9 cellular contexts compared by ENCODE assay signal in the genomic region with DNA sequence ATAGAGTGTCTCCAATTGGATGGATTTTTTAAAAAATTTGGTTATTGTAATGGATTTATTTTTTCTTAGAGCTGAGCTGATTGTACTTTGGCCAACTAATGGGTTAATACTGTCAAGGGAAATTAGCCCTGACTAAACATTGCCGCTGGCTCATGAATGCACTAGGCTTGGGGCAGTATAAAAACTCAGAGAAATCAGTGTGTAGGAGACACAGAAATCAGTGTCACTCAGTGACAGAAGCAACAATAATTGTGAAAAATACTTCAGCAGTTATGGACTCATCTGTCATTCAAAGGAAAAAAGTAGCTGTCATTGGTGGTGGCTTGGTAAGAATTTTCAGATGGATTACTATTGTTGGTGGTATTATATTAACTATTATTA. TPM values are rescaled to one million over a fixed set of nuclear protein-coding genes. Genes with fewer than 3 reads are reported as not detected.
A peak's percentile ranks its signal among the peaks of the same experiment; 100 is the strongest.
DNase-seq lines count a peak whose midpoint lies in the region; ATAC-seq and TF ChIP-seq lines count a peak whose summit lies in the region.
"Had no signal": no experiment of that assay in that cellular context is flagged by ENCODE, and none has a peak within 500 bp of the region (broad histone marks: within the 10 kb centered on the region; RNA-seq: fewer than 3 reads in every experiment).

A gene (plus strand): TSS at position 206 of the 381 bp plus-strand sequence. CDS start 67 bp downstream, at position 273.

- POLR2A ChIA-PET in activated CD8-positive, alpha-beta T cell treated with anti-CD3 and anti-CD28 coated beads, Interleukin-2, amount 10 ng/mL, durations not matched to agents 7 days and 5 days (lab: Charles Lee), result no interaction called here

- no peaks in the 10 kb centered on the region for H3K9me3 Mint-ChIP-seq in activated CD8-positive, alpha-beta T cell treated with anti-CD3 and anti-CD28 coated beads, Interleukin-2, amount 10 ng/mL, durations not matched to agents 7 days and 5 days (ENCODE audit: insufficient read depth)

- H3K4me3 ChIP-seq in suprapubic skin, result peak within 1 kb of the TSS; percentile 57

- H3K4me3 Mint-ChIP-seq in activated CD8-positive, alpha-beta T cell treated with anti-CD3 and anti-CD28 coated beads, Interleukin-2, amount 10 ng/mL, durations not matched to agents 7 days and 5 days, result peak within 1 kb of the TSS; percentile 92

- H3K9me3 ChIP-seq in suprapubic skin, result no peaks in the 10 kb centered on the region

- peaks cover 10% of the 10 kb centered on the region for H3K4me1 ChIP-seq in suprapubic skin

- H3K27ac ChIP-seq in suprapubic skin, result peak within 1 kb of the TSS; percentile 7

- TF ChIP-seq CTCF in suprapubic skin (IDR thresholded peaks at IDR 0.05), result no peak

- 3% methylated on average over 1 of the region's 1 CpG for WGBS in suprapubic skin

- H3K27ac Mint-ChIP-seq in activated CD8-positive, alpha-beta T cell treated with anti-CD3 and anti-CD28 coated beads, Interleukin-2, amount 10 ng/mL, durations not matched to agents 7 days and 5 days, result peak within 1 kb of the TSS; percentile 88

- H3K4me1 Mint-ChIP-seq in activated CD8-positive, alpha-beta T cell treated with anti-CD3 and anti-CD28 coated beads, Interleukin-2, amount 10 ng/mL, durations not matched to agents 7 days and 5 days (ENCODE audit: low read depth), result peaks cover 11% of the 10 kb centered on the region

- H3K36me3 Mint-ChIP-seq in activated CD8-positive, alpha-beta T cell treated with anti-CD3 and anti-CD28 coated beads, Interleukin-2, amount 10 ng/mL, durations not matched to agents 7 days and 5 days (ENCODE audit: low read depth), result no peaks in the 10 kb centered on the region

- peaks cover 17% of the 10 kb centered on the region for H3K27me3 Mint-ChIP-seq in activated CD8-positive, alpha-beta T cell treated with anti-CD3 and anti-CD28 coated beads, Interleukin-2, amount 10 ng/mL, durations not matched to agents 7 days and 5 days (ENCODE audit: low read depth)

- DNase-seq in CD1c-positive myeloid dendritic cell (ENCODE audit: extremely low spot score) (peak; percentile 64), kidney glomerular epithelial cell (lab: John Stamatoyannopoulos, UW) (peak; percentile 75), suprapubic skin (ENCODE audit: low spot score in 2 of 2) (no peak), NCI-H526 (lab: John Stamatoyannopoulos, UW) (no peak), NCI-H82 (lab: John Stamatoyannopoulos, UW) (no peak)
- DNase-seq in activated CD8-positive, alpha-beta T cell treated with anti-CD3 and anti-CD28 coated beads, Interleukin-2, amount 10 ng/mL, durations not matched to agents 7 days and 5 days, result no peak

- TF ChIP-seq POLR2A in suprapubic skin (IDR thresholded peaks at IDR 0.05), result no peak

- CTCF ChIA-PET in activated CD8-positive, alpha-beta T cell treated with anti-CD3 and anti-CD28 coated beads, Interleukin-2, amount 10 ng/mL, durations not matched to agents 7 days and 5 days (lab: Charles Lee), result interaction anchor here (0.9 to 1.7 kb wide), 9 partner anchors 9 to 364 kb away, joined by 3 to 11 read pairs (median 4); a partner anchor contains a TSS

- ATAC-seq in GM19324 (IDR thresholded peaks at IDR 0.05; ENCODE audit: low FRiP score, unreplicated experiment), result peak; percentile 36
- ATAC-seq in HG03354 (IDR thresholded peaks at IDR 0.05; ENCODE audit: poor library complexity, severe bottlenecking, unreplicated experiment), result peak; percentile 39
- ATAC-seq in activated CD8-positive, alpha-beta T cell treated with anti-CD3 and anti-CD28 coated beads, Interleukin-2, amount 10 ng/mL, durations not matched to agents 7 days and 5 days, result peak; percentile 32

- no peaks in the 10 kb centered on the region for H3K36me3 ChIP-seq in suprapubic skin

- TF ChIP-seq EP300 in suprapubic skin (IDR thresholded peaks at IDR 0.05), result no peak

- H3K27me3 ChIP-seq in suprapubic skin, result no peaks in the 10 kb centered on the region

RNA-seq across cellular contexts. Expression of the gene that starts here (rescaled TPM):
- total RNA-seq in activated CD8-positive, alpha-beta T cell treated with anti-CD3 and anti-CD28 coated beads, Interleukin-2, amount 10 ng/mL, durations not matched to agents 7 days and 5 days, result not detected
- total RNA-seq in suprapubic skin, result under 1 TPM in 1 of 4 donors, not detected in 3; 0.45 TPM
- total RNA-seq: T-helper 2 cell treated with Interferon-gamma antibody and Interleukin-4, amounts not matched to agents 100 ng/mL and 5 ng/mL, for 36 hours had no signal

Comparison
In these comparisons a context has a peak if more than half of its experiments do, and no peak if none do; other contexts are left out.
1. Peak in ATAC-seq in activated CD8-positive, alpha-beta T cell treated with anti-CD3 and anti-CD28 coated beads, Interleukin-2, amount 10 ng/mL, durations not matched to agents 7 days and 5 days; RNA of the gene not detected or under 1 TPM.
2. DNase-seq: peak in CD1c-positive myeloid dendritic cell (single experiment) and kidney glomerular epithelial cell (single experiment); none in activated CD8-positive, alpha-beta T cell treated with anti-CD3 and anti-CD28 coated beads, Interleukin-2, amount 10 ng/mL, durations not matched to agents 7 days and 5 days (single experiment), suprapubic skin (0 of 2), NCI-H526 (0 of 2) and NCI-H82 (single experiment).
3. Peak in every context shown above with its lines, with median percentiles within 50 percentile points of each other: ATAC-seq.